In genomic region chr9:96062051-96062450, GRCh38 we compare ENCODE assay signal across 13 cellular contexts.
A peak's percentile ranks its signal among the peaks of the same experiment; 100 is the strongest.
DNase-seq lines count a peak whose midpoint lies in the region; ATAC-seq and TF ChIP-seq lines count a peak whose summit lies in the region.
"Had no signal": no experiment of that assay in that cellular context is flagged by ENCODE, and none has a peak within 500 bp of the region (broad histone marks: within the 10 kb centered on the region; RNA-seq: fewer than 3 reads in every experiment).

No MANE protein-coding gene starts in this region.

- peaks cover 4% of the 10 kb centered on the region for H3K36me3 Mint-ChIP-seq in activated T-helper 1 cell treated with anti-CD3 and anti-CD28 coated beads, Interleukin-12 subunit alpha, Interleukin-12 subunit beta, Interleukin-2, Interleukin-4 antibody, amounts not matched to agents 30 ng/mL and 10 ng/mL and 1 ng/mL, durations not matched to agents 14 hours and 24 hours and 36 hours (ENCODE audit: low read depth)
- no peaks in the 10 kb centered on the region for H3K36me3 Mint-ChIP-seq in stimulated activated effector memory CD8-positive, alpha-beta T cell treated with anti-CD3 and anti-CD28 coated beads, Interleukin-12 subunit alpha, Interleukin-12 subunit beta, amount 100 ng/mL, for 72 hours
- H3K36me3 Mint-ChIP-seq in natural killer cell (no peaks in the 10 kb centered on the region), HFFc6 (ENCODE audit: low read depth) (no peaks in the 10 kb centered on the region)
- H3K36me3 Mint-ChIP-seq: CD4-positive, alpha-beta memory T cell; naive thymus-derived CD8-positive, alpha-beta T cell had no signal

- no peak overlapping the region for H3K4me3 ChIP-seq in fibroblast of villous mesenchyme (ENCODE audit: low read depth, low read length)

- H3K9me3 Mint-ChIP-seq in activated T-helper 1 cell treated with anti-CD3 and anti-CD28 coated beads, Interleukin-12 subunit alpha, Interleukin-12 subunit beta, Interleukin-2, Interleukin-4 antibody, amounts not matched to agents 30 ng/mL and 10 ng/mL and 1 ng/mL, durations not matched to agents 14 hours and 24 hours and 36 hours: peaks cover 5% of the 10 kb centered on the region
- H3K9me3 Mint-ChIP-seq in stimulated activated effector memory CD8-positive, alpha-beta T cell treated with anti-CD3 and anti-CD28 coated beads, Interleukin-12 subunit alpha, Interleukin-12 subunit beta, amount 100 ng/mL, for 72 hours: no peaks in the 10 kb centered on the region
- no peaks in the 10 kb centered on the region for H3K9me3 Mint-ChIP-seq in natural killer cell
- no peaks in the 10 kb centered on the region for H3K9me3 Mint-ChIP-seq in HFFc6
- H3K9me3 Mint-ChIP-seq: CD4-positive, alpha-beta memory T cell had no signal

- no peaks in the 10 kb centered on the region for H3K27me3 Mint-ChIP-seq in activated T-helper 1 cell treated with anti-CD3 and anti-CD28 coated beads, Interleukin-12 subunit alpha, Interleukin-12 subunit beta, Interleukin-2, Interleukin-4 antibody, amounts not matched to agents 30 ng/mL and 10 ng/mL and 1 ng/mL, durations not matched to agents 14 hours and 24 hours and 36 hours (ENCODE audit: insufficient read depth)
- H3K27me3 Mint-ChIP-seq in natural killer cell (ENCODE audit: low read depth in 2 of 2) (peaks cover 6 to 12% of the 10 kb centered on the region in 2 donors), HFFc6 (ENCODE audit: insufficient read depth) (peaks cover 11% of the 10 kb centered on the region)
- H3K27me3 Mint-ChIP-seq: naive thymus-derived CD8-positive, alpha-beta T cell had no signal

- ATAC-seq in stimulated activated effector memory CD8-positive, alpha-beta T cell treated with anti-CD3 and anti-CD28 coated beads, Interleukin-12 subunit alpha, Interleukin-12 subunit beta, amount 100 ng/mL, for 72 hours: no peak
- ATAC-seq in natural killer cell (no peak), HG02938 (IDR thresholded peaks at IDR 0.05; ENCODE audit: unreplicated experiment) (no peak)

- peaks cover 35% of the 10 kb centered on the region for H3K4me1 Mint-ChIP-seq in activated T-helper 1 cell treated with anti-CD3 and anti-CD28 coated beads, Interleukin-12 subunit alpha, Interleukin-12 subunit beta, Interleukin-2, Interleukin-4 antibody, amounts not matched to agents 30 ng/mL and 10 ng/mL and 1 ng/mL, durations not matched to agents 14 hours and 24 hours and 36 hours (ENCODE audit: low read depth)
- peaks cover 31% of the 10 kb centered on the region for H3K4me1 Mint-ChIP-seq in stimulated activated effector memory CD8-positive, alpha-beta T cell treated with anti-CD3 and anti-CD28 coated beads, Interleukin-12 subunit alpha, Interleukin-12 subunit beta, amount 100 ng/mL, for 72 hours
- peaks cover 16 to 21% of the 10 kb centered on the region in 2 donors for H3K4me1 Mint-ChIP-seq in natural killer cell
- H3K4me1 Mint-ChIP-seq in HFFc6 (ENCODE audit: low read depth): peaks cover 10% of the 10 kb centered on the region; the same call in 1 of the 2 replicates

- H3K4me3 Mint-ChIP-seq in activated T-helper 1 cell treated with anti-CD3 and anti-CD28 coated beads, Interleukin-12 subunit alpha, Interleukin-12 subunit beta, Interleukin-2, Interleukin-4 antibody, amounts not matched to agents 30 ng/mL and 10 ng/mL and 1 ng/mL, durations not matched to agents 14 hours and 24 hours and 36 hours: no peak overlapping the region
- H3K4me3 Mint-ChIP-seq in stimulated activated effector memory CD8-positive, alpha-beta T cell treated with anti-CD3 and anti-CD28 coated beads, Interleukin-12 subunit alpha, Interleukin-12 subunit beta, amount 100 ng/mL, for 72 hours: no peak overlapping the region
- H3K4me3 Mint-ChIP-seq in natural killer cell (no peak overlapping the region), HFFc6 (no peak overlapping the region; the same call in 1 of the 2 replicates)
- H3K4me3 Mint-ChIP-seq: CD4-positive, alpha-beta memory T cell had no signal

- DNase-seq in SKM-1 treated with dmso at 0.1 percent for 144 hours (lab: John Stamatoyannopoulos, UW; ENCODE audit: unreplicated experiment): peak; percentile 5
- no peak for DNase-seq in SKM-1 (lab: John Stamatoyannopoulos, UW; ENCODE audit: unreplicated experiment)
- no peak for DNase-seq in activated T-helper 1 cell treated with anti-CD3 and anti-CD28 coated beads, Interleukin-12 subunit alpha, Interleukin-12 subunit beta, Interleukin-2, Interleukin-4 antibody, amounts not matched to agents 30 ng/mL and 10 ng/mL and 1 ng/mL, durations not matched to agents 14 hours and 24 hours and 36 hours (ENCODE audit: low spot score)
- peak; percentile 18 for DNase-seq in fibroblast of villous mesenchyme (ENCODE audit: low read depth)
- no peak for DNase-seq in stimulated activated effector memory CD8-positive, alpha-beta T cell treated with anti-CD3 and anti-CD28 coated beads, Interleukin-12 subunit alpha, Interleukin-12 subunit beta, amount 100 ng/mL, for 72 hours (ENCODE audit: low spot score in 2 of 2)
- no peak for DNase-seq in natural killer cell
- no peak for DNase-seq in HFFc6
- DNase-seq: activated gamma-delta T cell; CD4-positive, alpha-beta memory T cell; naive thymus-derived CD8-positive, alpha-beta T cell; NCI-H1417 treated with DMSO at 0.1 percent for 48 hours; stimulated activated CD4-positive, alpha-beta T cell treated with anti-CD3 and anti-CD28 coated beads, Interleukin-1b, Interleukin-23, amount 100 ng/mL, for 48 hours had no signal

- H3K27ac Mint-ChIP-seq in activated T-helper 1 cell treated with anti-CD3 and anti-CD28 coated beads, Interleukin-12 subunit alpha, Interleukin-12 subunit beta, Interleukin-2, Interleukin-4 antibody, amounts not matched to agents 30 ng/mL and 10 ng/mL and 1 ng/mL, durations not matched to agents 14 hours and 24 hours and 36 hours: peak overlapping the region; percentile 62
- H3K27ac Mint-ChIP-seq in stimulated activated effector memory CD8-positive, alpha-beta T cell treated with anti-CD3 and anti-CD28 coated beads, Interleukin-12 subunit alpha, Interleukin-12 subunit beta, amount 100 ng/mL, for 72 hours: peak overlapping the region; percentile 77
- H3K27ac Mint-ChIP-seq in natural killer cell (no peak overlapping the region), HFFc6 (no peak overlapping the region)

- intact Hi-C loops in activated T-helper 1 cell treated with anti-CD3 and anti-CD28 coated beads, Interleukin-12 subunit alpha, Interleukin-12 subunit beta, Interleukin-2, Interleukin-4 antibody, amounts not matched to agents 30 ng/mL and 10 ng/mL and 1 ng/mL, durations not matched to agents 14 hours and 24 hours and 36 hours (cut with micrococcal nuclease): no loop called here
- intact Hi-C loops in natural killer cell (cut with micrococcal nuclease): loop anchor here (5.0 kb wide), 1 partner anchor 685 kb away; no protein-coding TSS in a partner anchor

- TF ChIP-seq CTCF in fibroblast of villous mesenchyme (IDR thresholded peaks at IDR 0.05; ENCODE audit: insufficient read depth, low read depth, low read length) (no peak), natural killer cell (IDR thresholded peaks at IDR 0.05) (no peak), HFFc6 (IDR thresholded peaks at IDR 0.05) (no peak)

Comparison
In these comparisons a context has a peak if more than half of its experiments do, and no peak if none do; other contexts are left out.
1. DNase-seq: peak in SKM-1 treated with dmso at 0.1 percent for 144 hours (single experiment) and fibroblast of villous mesenchyme (single experiment); none in SKM-1 (single experiment), activated T-helper 1 cell treated with anti-CD3 and anti-CD28 coated beads, Interleukin-12 subunit alpha, Interleukin-12 subunit beta, Interleukin-2, Interleukin-4 antibody, amounts not matched to agents 30 ng/mL and 10 ng/mL and 1 ng/mL, durations not matched to agents 14 hours and 24 hours and 36 hours (single experiment), stimulated activated effector memory CD8-positive, alpha-beta T cell treated with anti-CD3 and anti-CD28 coated beads, Interleukin-12 subunit alpha, Interleukin-12 subunit beta, amount 100 ng/mL, for 72 hours (0 of 2), natural killer cell (single experiment) and HFFc6 (single experiment).
2. H3K27ac Mint-ChIP-seq: peak in activated T-helper 1 cell treated with anti-CD3 and anti-CD28 coated beads, Interleukin-12 subunit alpha, Interleukin-12 subunit beta, Interleukin-2, Interleukin-4 antibody, amounts not matched to agents 30 ng/mL and 10 ng/mL and 1 ng/mL, durations not matched to agents 14 hours and 24 hours and 36 hours (single experiment) and stimulated activated effector memory CD8-positive, alpha-beta T cell treated with anti-CD3 and anti-CD28 coated beads, Interleukin-12 subunit alpha, Interleukin-12 subunit beta, amount 100 ng/mL, for 72 hours (single experiment); none in natural killer cell (0 of 2) and HFFc6 (single experiment).